ENCODE assay signal across 6 cellular contexts in the genomic region with DNA sequence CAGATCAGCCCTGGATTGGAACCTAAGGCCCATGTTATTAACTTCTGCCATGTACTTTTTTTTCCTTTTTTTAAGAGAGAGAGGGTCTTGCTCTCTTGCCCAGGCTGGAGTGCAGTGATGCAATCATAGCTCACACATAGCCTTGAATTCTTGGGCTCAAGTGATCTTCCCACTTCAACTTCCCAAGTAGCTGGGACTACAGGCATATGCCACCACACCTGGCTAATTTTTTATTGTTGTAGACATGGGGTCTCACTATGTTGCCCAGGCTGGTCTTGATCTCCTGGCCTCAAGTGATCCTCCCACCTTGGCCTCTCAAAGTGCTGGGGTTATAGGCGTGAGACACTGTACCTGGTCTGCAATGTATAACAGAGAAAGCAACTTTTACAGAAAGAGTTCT.
DNase-seq lines count a peak whose midpoint lies in the region; ATAC-seq and TF ChIP-seq lines count a peak whose summit lies in the region.
"Not testable (repeated sequence)": the region's sequence is repeated elsewhere in the genome, so short reads cannot be mapped to it uniquely, and the experiment has no call there.

No MANE protein-coding gene starts in this region.

- H3K27me3 Mint-ChIP-seq in CD4-positive, alpha-beta memory T cell; IgD-negative memory B cell; WTC11 (ENCODE audit: low read depth); activated naive CD8-positive, alpha-beta T cell; memory B cell: not testable (repeated sequence)

- not testable (repeated sequence) for H3K9me3 ChIP-seq in CD4-positive, alpha-beta memory T cell (ENCODE audit: control insufficient read depth in 1 of 2, low read length in 2 of 2)

- peaks cover 25 to 30% of the 10 kb centered on the region in 2 donors for H3K36me3 Mint-ChIP-seq in CD4-positive, alpha-beta memory T cell
- H3K36me3 Mint-ChIP-seq in IgD-negative memory B cell (peaks cover 13% of the 10 kb centered on the region), memory B cell (peaks cover 39% of the 10 kb centered on the region)
- not testable (repeated sequence) for H3K36me3 Mint-ChIP-seq in WTC11
- H3K36me3 Mint-ChIP-seq in activated naive CD8-positive, alpha-beta T cell: peaks cover 14% of the 10 kb centered on the region
- peaks cover 17% of the 10 kb centered on the region for H3K36me3 Mint-ChIP-seq in stimulated activated effector memory CD8-positive, alpha-beta T cell treated with anti-CD3 and anti-CD28 coated beads, Interleukin-12 subunit alpha, Interleukin-12 subunit beta, amount 100 ng/mL, for 72 hours

- peaks cover 34% of the 10 kb centered on the region for H3K4me1 ChIP-seq in CD4-positive, alpha-beta memory T cell (ENCODE audit: insufficient read depth, low read length)

- not testable (repeated sequence) for H3K27me3 ChIP-seq in CD4-positive, alpha-beta memory T cell (ENCODE audit: insufficient read depth, low read length)

- TF ChIP-seq CTCF in WTC11 (IDR thresholded peaks at IDR 0.05): not testable (repeated sequence)

- ATAC-seq in WTC11; memory B cell (ENCODE audit: low read depth); stimulated activated effector memory CD8-positive, alpha-beta T cell treated with anti-CD3 and anti-CD28 coated beads, Interleukin-12 subunit alpha, Interleukin-12 subunit beta, amount 100 ng/mL, for 72 hours: not testable (repeated sequence)

- H3K36me3 ChIP-seq in CD4-positive, alpha-beta memory T cell (ENCODE audit: insufficient read depth, low read length): peaks cover 12% of the 10 kb centered on the region

- POLR2A ChIA-PET in CD4-positive, alpha-beta memory T cell (lab: Charles Lee; ENCODE audit: partially characterized antibody); WTC11 (lab: Charles Lee): not testable (repeated sequence)

- H3K9me3 Mint-ChIP-seq in CD4-positive, alpha-beta memory T cell; IgD-negative memory B cell; WTC11; activated naive CD8-positive, alpha-beta T cell (ENCODE audit: low read depth); memory B cell; stimulated activated effector memory CD8-positive, alpha-beta T cell treated with anti-CD3 and anti-CD28 coated beads, Interleukin-12 subunit alpha, Interleukin-12 subunit beta, amount 100 ng/mL, for 72 hours: not testable (repeated sequence)

- DNase-seq in CD4-positive, alpha-beta memory T cell; WTC11 (ENCODE audit: low spot score); memory B cell (ENCODE audit: low spot score in 2 of 2); stimulated activated effector memory CD8-positive, alpha-beta T cell treated with anti-CD3 and anti-CD28 coated beads, Interleukin-12 subunit alpha, Interleukin-12 subunit beta, amount 100 ng/mL, for 72 hours (ENCODE audit: low spot score in 2 of 2): not testable (repeated sequence)

- H3K4me3 ChIP-seq in CD4-positive, alpha-beta memory T cell (ENCODE audit: low read length in 2 of 2): not testable (repeated sequence)

- peak overlapping the region in 4 of 7 donors; percentile 29 to 79 (median 42) for H3K27ac Mint-ChIP-seq in CD4-positive, alpha-beta memory T cell
- peak overlapping the region; percentile 17 to 73 (median 39) for H3K27ac Mint-ChIP-seq in IgD-negative memory B cell
- not testable (repeated sequence) for H3K27ac Mint-ChIP-seq in WTC11
- H3K27ac Mint-ChIP-seq in activated naive CD8-positive, alpha-beta T cell: peak overlapping the region; percentile 23
- peak overlapping the region; percentile 84 for H3K27ac Mint-ChIP-seq in memory B cell
- peak overlapping the region; percentile 22 for H3K27ac Mint-ChIP-seq in stimulated activated effector memory CD8-positive, alpha-beta T cell treated with anti-CD3 and anti-CD28 coated beads, Interleukin-12 subunit alpha, Interleukin-12 subunit beta, amount 100 ng/mL, for 72 hours

- CTCF ChIA-PET in CD4-positive, alpha-beta memory T cell (lab: Charles Lee; ENCODE audit: partially characterized antibody): interaction anchor here (1.0 to 1.7 kb wide), 4 partner anchors 16 to 223 kb away, joined by 3 to 4 read pairs (median 4); no protein-coding TSS in a partner anchor
- CTCF ChIA-PET in WTC11 (lab: Charles Lee): interaction anchor here (0.6 kb wide), 1 partner anchor 20 kb away, joined by 3 read pairs; no protein-coding TSS in a partner anchor

- peaks cover 38 to 70% (median 52%) of the 10 kb centered on the region in 4 donors for H3K4me1 Mint-ChIP-seq in CD4-positive, alpha-beta memory T cell
- H3K4me1 Mint-ChIP-seq in IgD-negative memory B cell (peaks cover 39 to 58% (median 51%) of the 10 kb centered on the region in 3 donors), memory B cell (peaks cover 38% of the 10 kb centered on the region)
- not testable (repeated sequence) for H3K4me1 Mint-ChIP-seq in WTC11
- H3K4me1 Mint-ChIP-seq in activated naive CD8-positive, alpha-beta T cell (ENCODE audit: low read depth): peaks cover 72% of the 10 kb centered on the region
- H3K4me1 Mint-ChIP-seq in stimulated activated effector memory CD8-positive, alpha-beta T cell treated with anti-CD3 and anti-CD28 coated beads, Interleukin-12 subunit alpha, Interleukin-12 subunit beta, amount 100 ng/mL, for 72 hours: peaks cover 51% of the 10 kb centered on the region

- peak overlapping the region in 1 of 8 donors; percentile 4 for H3K4me3 Mint-ChIP-seq in CD4-positive, alpha-beta memory T cell
- peak overlapping the region in 2 of 4 donors; percentile 7 to 12 for H3K4me3 Mint-ChIP-seq in IgD-negative memory B cell
- not testable (repeated sequence) for H3K4me3 Mint-ChIP-seq in WTC11; activated naive CD8-positive, alpha-beta T cell; memory B cell; stimulated activated effector memory CD8-positive, alpha-beta T cell treated with anti-CD3 and anti-CD28 coated beads, Interleukin-12 subunit alpha, Interleukin-12 subunit beta, amount 100 ng/mL, for 72 hours

- not testable (repeated sequence) for H3K27ac ChIP-seq in CD4-positive, alpha-beta memory T cell (ENCODE audit: low read depth, low read length)

- intact Hi-C loops in CD4-positive, alpha-beta memory T cell (cut with micrococcal nuclease): not testable (repeated sequence)

TF ChIP-seq in WTC11, 78 proteins besides CTCF, POLR2A, EP300 and RAD21:
- peak; percentile 69 for TF ChIP-seq ZNF121 (CRISPR knock-in tag; IDR thresholded peaks at IDR 0.05)
TF ChIP-seq in WTC11: peak in this region for 1; not testable (repeated sequence) for 77.
